12 cellular contexts compared by ENCODE assay signal in the genomic region with DNA sequence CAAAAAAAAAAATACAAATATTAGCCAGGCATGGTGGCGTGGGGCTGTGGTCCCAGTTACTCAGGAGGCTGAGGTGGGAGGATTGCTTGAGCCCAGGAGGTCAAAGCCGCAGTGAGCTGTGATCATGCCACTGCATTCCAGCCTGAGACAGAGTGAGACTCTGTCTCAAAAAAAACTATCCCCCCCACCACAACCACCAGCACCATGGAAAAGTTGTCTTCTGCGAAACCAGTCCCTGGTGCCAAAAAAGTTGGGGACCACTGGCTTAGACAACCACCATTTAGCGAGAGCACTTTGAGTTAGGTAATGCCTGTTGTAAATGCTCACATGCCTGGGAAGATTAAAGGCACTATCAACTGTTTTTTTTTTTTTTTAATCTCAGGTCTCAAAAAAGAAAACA.
"Had no signal": no experiment of that assay in that cellular context is flagged by ENCODE, and none has a peak within 500 bp of the region (broad histone marks: within the 10 kb centered on the region; RNA-seq: fewer than 3 reads in every experiment).

No MANE protein-coding gene starts in this region.

- H3K9me3 ChIP-seq: neutrophil, suprapubic skin had no signal

- H3K27ac ChIP-seq: foreskin keratinocyte, neutrophil, suprapubic skin had no signal

- DNase-seq: activated CD4-positive, alpha-beta T cell treated with anti-CD3 and anti-CD28 coated beads, Interleukin-2, amount 10 ng/mL, durations not matched to agents 24 days and 14 days; activated CD4-positive, CD25-positive, alpha-beta regulatory T cell; activated CD8-positive, alpha-beta memory T cell treated with anti-CD3 and anti-CD28 coated beads, Interleukin-2, amount 50 U/mL, for 4 hours; activated CD8-positive, alpha-beta T cell treated with anti-CD3 and anti-CD28 coated beads, Interleukin-2, amount 10 ng/mL, durations not matched to agents 7 days and 5 days; activated naive CD8-positive, alpha-beta T cell treated with anti-CD3 and anti-CD28 coated beads for 36 hours; activated T-cell treated with anti-CD3 and anti-CD28 coated beads, Interleukin-2, amount 50 U/mL, for 72 hours; natural killer cell; posterior cingulate gyrus; stimulated activated naive CD8-positive, alpha-beta T cell treated with anti-CD3 and anti-CD28 coated beads, Interleukin-15, Interleukin-2, amounts not matched to agents 100 U/mL and 50 U/mL, for 24 hours had no signal

- H3K36me3 ChIP-seq: neutrophil had no signal

- H3K4me3 ChIP-seq: suprapubic skin had no signal

- H3K27me3 ChIP-seq: foreskin keratinocyte, neutrophil, suprapubic skin had no signal

- ATAC-seq: activated CD8-positive, alpha-beta T cell treated with anti-CD3 and anti-CD28 coated beads, Interleukin-2, amount 10 ng/mL, durations not matched to agents 7 days and 5 days; activated T-cell treated with anti-CD3 and anti-CD28 coated beads, Interleukin-2, amount 50 U/mL, for 72 hours; stimulated activated naive CD8-positive, alpha-beta T cell treated with anti-CD3 and anti-CD28 coated beads, Interleukin-15, Interleukin-2, amounts not matched to agents 100 U/mL and 50 U/mL, for 24 hours had no signal
